9 cellular contexts compared by ENCODE assay signal in genomic region chr22:43228330-43228729, GRCh38. TPM values are rescaled to one million over a fixed set of nuclear protein-coding genes. Genes with fewer than 3 reads are reported as not detected.
DNase-seq lines count a peak whose midpoint lies in the region; ATAC-seq and TF ChIP-seq lines count a peak whose summit lies in the region.
"Had no signal": no experiment of that assay in that cellular context is flagged by ENCODE, and none has a peak within 500 bp of the region (broad histone marks: within the 10 kb centered on the region; RNA-seq: fewer than 3 reads in every experiment).

No MANE protein-coding gene starts in this region.

- ATAC-seq in SK-N-SH treated with all-trans-retinoic acid at 6 μM for 48 hours: peak; percentile 59
- ATAC-seq in GM21723 (IDR thresholded peaks at IDR 0.05; ENCODE audit: unreplicated experiment): no peak
- ATAC-seq in GM21447 (IDR thresholded peaks at IDR 0.05; ENCODE audit: unreplicated experiment): no peak
- no peak for ATAC-seq in HG03108 (IDR thresholded peaks at IDR 0.05; ENCODE audit: unreplicated experiment)
- no peak for ATAC-seq in HG02884 (IDR thresholded peaks at IDR 0.05; ENCODE audit: unreplicated experiment)
- ATAC-seq: activated naive CD4-positive, alpha-beta T cell treated with anti-CD3 and anti-CD28 coated beads, Interleukin-2, amount 50 U/mL, for 72 hours had no signal

- DNase-seq in AG09309 (ENCODE audit: low read depth) (no peak), fibroblast of the aortic adventitia (ENCODE audit: low read depth) (peak; percentile 16)

- TF ChIP-seq CTCF in AG09309 (IDR thresholded peaks at IDR 0.05; ENCODE audit: control insufficient read depth, insufficient read depth, low read depth, low read length, missing control alignments) (peak; percentile 47), GM12872 (IDR thresholded peaks at IDR 0.05; ENCODE audit: insufficient read depth, low read depth, low read length) (peak; percentile 39; the same call in 2 of the 3 replicates), fibroblast of the aortic adventitia (IDR thresholded peaks at IDR 0.05; ENCODE audit: insufficient read depth, low read length) (peak; percentile 39)

- no peak overlapping the region for H3K4me3 ChIP-seq in AG09309 (ENCODE audit: control insufficient read depth, low read depth, low read length)
- H3K4me3 ChIP-seq in fibroblast of the aortic adventitia (ENCODE audit: low read depth, low read length): no peak overlapping the region

TF ChIP-seq in SK-N-SH treated with all-trans-retinoic acid at 6 μM for 48 hours, 23 proteins besides CTCF, POLR2A, EP300 and RAD21:
- TF ChIP-seq CSDC2 (CRISPR knock-in tag; IDR thresholded peaks at IDR 0.05): no peak
- TF ChIP-seq TSHZ2 (CRISPR knock-in tag; IDR thresholded peaks at IDR 0.05): no peak
- no peak for TF ChIP-seq ZNF70 (CRISPR knock-in tag; IDR thresholded peaks at IDR 0.05)
- TF ChIP-seq ZNF565 (CRISPR knock-in tag; conservative IDR thresholded peaks at IDR 0.05; ENCODE audit: low read depth): no peak
- no peak for TF ChIP-seq RARB (CRISPR knock-in tag; IDR thresholded peaks at IDR 0.05)
- no peak for TF ChIP-seq TOX (CRISPR knock-in tag; IDR thresholded peaks at IDR 0.05; ENCODE audit: borderline replicate concordance)
- TF ChIP-seq OSR1 (CRISPR knock-in tag; IDR thresholded peaks at IDR 0.05): no peak
- no peak for TF ChIP-seq ZNF8 (CRISPR knock-in tag; IDR thresholded peaks at IDR 0.05)
- TF ChIP-seq POU6F1 (CRISPR knock-in tag; IDR thresholded peaks at IDR 0.05; ENCODE audit: borderline replicate concordance, low read depth): no peak
- no peak for TF ChIP-seq SNAI2 (CRISPR knock-in tag; IDR thresholded peaks at IDR 0.05)
TF ChIP-seq in SK-N-SH treated with all-trans-retinoic acid at 6 μM for 48 hours: peak in this region for 0.

RNA-seq across cellular contexts. Expression of gene TTLL12, which starts 41.4 kb away (rescaled TPM):
- 13.2 and 40.5 TPM in 2 replicates for total RNA-seq in fibroblast of the aortic adventitia (ENCODE audit: low replicate concordance)
